Comparison of ENCODE assay signal across 22 cellular contexts in the genomic region with DNA sequence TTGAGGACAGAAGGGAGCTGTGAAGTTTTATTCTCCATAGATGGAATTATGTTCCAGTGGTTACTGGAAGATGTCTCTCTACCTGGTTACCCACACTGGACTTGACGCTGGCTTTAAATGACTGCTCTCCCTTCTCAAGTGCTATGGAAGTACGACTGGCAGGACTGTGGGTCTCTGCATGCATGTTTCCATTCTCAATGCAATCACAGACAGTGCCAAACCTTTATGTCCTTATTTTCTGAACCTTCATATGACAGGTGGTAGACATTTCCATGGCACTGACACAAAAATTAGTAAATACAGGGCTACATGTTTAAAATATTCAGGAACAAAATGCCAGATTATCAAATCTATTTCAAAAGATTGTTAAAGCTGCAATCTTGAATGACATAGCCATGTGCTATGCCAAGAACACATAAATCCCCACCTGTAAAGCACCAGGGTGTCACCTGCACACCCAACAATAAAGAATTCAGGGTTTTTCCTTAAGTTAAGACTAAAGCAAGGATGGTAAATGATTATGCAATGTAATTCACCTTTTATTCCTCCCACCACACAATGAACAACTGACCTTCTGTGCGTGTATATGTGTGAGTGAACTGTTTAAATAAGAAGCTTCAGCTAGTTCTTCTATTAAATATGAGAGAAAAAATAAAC.
A peak's percentile ranks its signal among the peaks of the same experiment; 100 is the strongest.
DNase-seq lines count a peak whose midpoint lies in the region; ATAC-seq, FAIRE-seq and TF ChIP-seq lines count a peak whose summit lies in the region.
"Had no signal": no experiment of that assay in that cellular context is flagged by ENCODE, and none has a peak within 500 bp of the region (broad histone marks: within the 10 kb centered on the region; RNA-seq: fewer than 3 reads in every experiment).

No MANE protein-coding gene starts in this region.

- peak overlapping the region; percentile 38 to 42 for H3K27ac ChIP-seq in thoracic aorta
- no peak overlapping the region for H3K27ac ChIP-seq in pancreas
- H3K27ac ChIP-seq: A549, RWPE1, upper lobe of left lung had no signal

- H3K27me3 ChIP-seq in thoracic aorta (replicated peaks; ENCODE audit: insufficient read depth), result no peaks in the 10 kb centered on the region
- no peaks in the 10 kb centered on the region for H3K27me3 ChIP-seq in pancreas
- H3K27me3 ChIP-seq: adrenal gland, gastroesophageal sphincter, upper lobe of left lung had no signal

- H3K4me1 Mint-ChIP-seq in T-helper 1 cell treated with Interleukin-12 subunit alpha and Interleukin-12 subunit beta and Interleukin-4 antibody, amounts not matched to agents 30 μg/mL and 1 μg/mL, for 36 hours (ENCODE audit: low read depth), result peaks cover 29% of the 10 kb centered on the region
- peaks cover 21% of the 10 kb centered on the region for H3K4me1 Mint-ChIP-seq in central memory CD8-positive, alpha-beta T cell

- H3K9me3 ChIP-seq in mucosa of descending colon, result no peaks in the 10 kb centered on the region
- H3K9me3 ChIP-seq in thoracic aorta, result no peaks in the 10 kb centered on the region
- no peaks in the 10 kb centered on the region for H3K9me3 ChIP-seq in pancreas
- H3K9me3 ChIP-seq: A549, adrenal gland, gastroesophageal sphincter, upper lobe of left lung had no signal

- peak overlapping the region; percentile 21 for H3K4me3 Mint-ChIP-seq in T-helper 1 cell treated with Interleukin-12 subunit alpha and Interleukin-12 subunit beta and Interleukin-4 antibody, amounts not matched to agents 30 μg/mL and 1 μg/mL, for 36 hours
- H3K4me3 Mint-ChIP-seq in central memory CD8-positive, alpha-beta T cell, result peak overlapping the region; percentile 54
- H3K4me3 Mint-ChIP-seq: HFFc6 had no signal

- TF ChIP-seq CTCF in mucosa of descending colon (IDR thresholded peaks at IDR 0.05) (no peak), thoracic aorta (IDR thresholded peaks at IDR 0.05) (no peak), pancreas (IDR thresholded peaks at IDR 0.05) (no peak)

- WGBS in pancreas, 2 donors, result 88 to 89% methylated on average over 3 of the region's 3 CpGs

- H3K4me3 ChIP-seq in mucosa of descending colon (no peak overlapping the region), thoracic aorta (no peak overlapping the region), pancreas (no peak overlapping the region)
- H3K4me3 ChIP-seq: A549, adrenal gland, gastroesophageal sphincter, upper lobe of left lung had no signal

- no peaks in the 10 kb centered on the region for H3K36me3 Mint-ChIP-seq in T-helper 1 cell treated with Interleukin-12 subunit alpha and Interleukin-12 subunit beta and Interleukin-4 antibody, amounts not matched to agents 30 μg/mL and 1 μg/mL, for 36 hours (ENCODE audit: low read depth)
- H3K36me3 Mint-ChIP-seq in central memory CD8-positive, alpha-beta T cell (ENCODE audit: insufficient read depth), result peaks cover 2% of the 10 kb centered on the region
- H3K36me3 Mint-ChIP-seq: naive thymus-derived CD8-positive, alpha-beta T cell had no signal

- H3K36me3 ChIP-seq in mucosa of descending colon (ENCODE audit: low read depth) (no peaks in the 10 kb centered on the region), thoracic aorta (no peaks in the 10 kb centered on the region), pancreas (no peaks in the 10 kb centered on the region)
- H3K36me3 ChIP-seq: adrenal gland, gastroesophageal sphincter, upper lobe of left lung had no signal

- peak overlapping the region; percentile 14 for H3K27ac Mint-ChIP-seq in T-helper 1 cell treated with Interleukin-12 subunit alpha and Interleukin-12 subunit beta and Interleukin-4 antibody, amounts not matched to agents 30 μg/mL and 1 μg/mL, for 36 hours
- peak overlapping the region; percentile 45 for H3K27ac Mint-ChIP-seq in central memory CD8-positive, alpha-beta T cell (ENCODE audit: low read depth)
- H3K27ac Mint-ChIP-seq: HFFc6 had no signal

- H3K9me3 Mint-ChIP-seq in T-helper 1 cell treated with Interleukin-12 subunit alpha and Interleukin-12 subunit beta and Interleukin-4 antibody, amounts not matched to agents 30 μg/mL and 1 μg/mL, for 36 hours, result no peaks in the 10 kb centered on the region
- no peaks in the 10 kb centered on the region for H3K9me3 Mint-ChIP-seq in central memory CD8-positive, alpha-beta T cell
- H3K9me3 Mint-ChIP-seq: naive thymus-derived CD8-positive, alpha-beta T cell had no signal

- DNase-seq in T-helper 1 cell (no peak), mucosa of descending colon (no peak), thoracic aorta (ENCODE audit: low spot score) (no peak), pancreas (no peak), SIG-M5 treated with dmso at 0.1 percent for 504 hours (lab: John Stamatoyannopoulos, UW; ENCODE audit: unreplicated experiment) (no peak)
- DNase-seq in central memory CD8-positive, alpha-beta T cell (ENCODE audit: low spot score in 2 of 2), result no peak
- DNase-seq in activated effector memory CD4-positive, alpha-beta T cell treated with anti-CD3 and anti-CD28 coated beads, Interleukin-2, amount 50 U/mL, for 16 hours, result no peak
- DNase-seq: activated CD4-positive, alpha-beta T cell treated with anti-CD3 and anti-CD28 coated beads for 1 hour; activated effector memory CD4-positive, alpha-beta T cell treated with Interleukin-2 at 50 U/mL for 16 hours; erythroblast; Kasumi-1; naive thymus-derived CD8-positive, alpha-beta T cell; NCI-H2029 treated with DMSO at 0.1 percent for 48 hours; NCI-H510A treated with DMSO at 0.1 percent for 48 hours; stimulated activated naive CD8-positive, alpha-beta T cell treated with anti-CD3 and anti-CD28 coated beads, Interleukin-15, Interleukin-2, amounts not matched to agents 100 U/mL and 50 U/mL, for 24 hours; upper lobe of left lung had no signal

- intact Hi-C loops in mucosa of descending colon (cut with DNase I, micrococcal nuclease), result no loop called here
- intact Hi-C loops in pancreas (cut with DNase I), result no loop called here

- H3K4me1 ChIP-seq in mucosa of descending colon (ENCODE audit: low read depth) (peaks cover 45% of the 10 kb centered on the region), thoracic aorta (ENCODE audit: control insufficient read depth in 1 of 2, low read depth in 2 of 2) (peaks cover 16 to 85% of the 10 kb centered on the region in 2 donors), pancreas (peaks cover 0 to 3% (median 0%) of the 10 kb centered on the region in 3 donors)
- H3K4me1 ChIP-seq: A549 had no signal

- no peak for ATAC-seq in central memory CD8-positive, alpha-beta T cell (replicated peaks; ENCODE audit: extremely low read depth, poor library complexity, severe bottlenecking)
- ATAC-seq in mucosa of descending colon, result peak; percentile 80
- no peak for ATAC-seq in thoracic aorta (ENCODE audit: insufficient number of reproducible peaks, low FRiP score, low read depth)
- no peak for ATAC-seq in pancreas
- ATAC-seq: A549; naive thymus-derived CD8-positive, alpha-beta T cell had no signal

- FAIRE-seq in pancreas (lab: Jason Lieb, UNC), result no peak
- FAIRE-seq: A549 had no signal

- H3K27me3 Mint-ChIP-seq in T-helper 1 cell treated with Interleukin-12 subunit alpha and Interleukin-12 subunit beta and Interleukin-4 antibody, amounts not matched to agents 30 μg/mL and 1 μg/mL, for 36 hours (ENCODE audit: low read depth), result peaks cover 2% of the 10 kb centered on the region
- no peaks in the 10 kb centered on the region for H3K27me3 Mint-ChIP-seq in central memory CD8-positive, alpha-beta T cell

Comparison
In these comparisons a context has a peak if more than half of its experiments do, and no peak if none do; other contexts are left out.
1. H3K27ac ChIP-seq: peak in thoracic aorta (2 of 2); none in pancreas (0 of 4).